ENCODE assay signal across 1 cellular context in the genomic region with DNA sequence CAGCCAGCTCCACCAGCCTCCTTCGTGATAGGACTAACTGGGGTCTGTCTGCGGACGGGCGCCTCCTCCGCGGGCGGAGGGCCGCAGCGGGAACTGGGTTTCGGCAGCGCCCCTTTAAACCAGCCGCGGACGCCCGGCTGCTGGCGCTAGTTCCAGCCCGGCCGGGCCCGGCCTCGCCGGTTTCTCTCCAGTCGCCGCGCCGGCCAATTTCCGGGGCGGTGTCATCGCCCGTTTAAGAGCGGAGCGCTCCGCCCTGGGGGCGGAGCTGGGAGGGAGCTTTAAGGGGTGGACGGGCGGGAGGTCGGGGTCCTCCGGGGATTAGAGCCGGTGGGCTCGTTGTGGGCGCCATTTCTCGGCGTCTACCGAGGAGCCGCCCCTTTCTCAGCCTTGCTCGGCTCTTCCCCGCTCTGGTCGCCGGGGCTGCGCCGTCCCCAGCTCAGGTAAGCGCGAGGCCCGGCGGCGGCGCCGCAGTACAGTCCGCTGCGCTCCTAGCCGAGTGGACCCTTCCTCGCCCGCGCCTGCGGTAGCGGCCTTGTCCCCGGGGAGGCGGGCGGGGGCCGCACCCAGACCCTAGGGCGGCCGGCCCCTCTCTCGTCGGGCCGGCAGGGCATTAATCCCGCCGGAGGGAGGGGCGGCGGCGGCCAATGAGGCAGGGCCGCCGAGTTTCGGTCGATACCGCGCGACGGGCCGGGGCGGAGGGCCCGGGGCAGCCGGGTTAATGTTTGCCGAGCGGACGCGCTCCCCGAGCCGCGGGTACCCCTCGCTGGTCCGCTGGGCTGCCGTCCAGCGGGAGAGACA.
TF ChIP-seq lines count a peak whose summit lies in the region.

A gene (plus strand): TSS at position 307 of the 798 bp plus-strand sequence. CDS start 6,008 bp downstream, outside the sequence.

TF ChIP-seq in K562, 482 proteins besides CTCF, POLR2A, EP300 and RAD21 (continued from another document):
- TF ChIP-seq, protein P1, sequence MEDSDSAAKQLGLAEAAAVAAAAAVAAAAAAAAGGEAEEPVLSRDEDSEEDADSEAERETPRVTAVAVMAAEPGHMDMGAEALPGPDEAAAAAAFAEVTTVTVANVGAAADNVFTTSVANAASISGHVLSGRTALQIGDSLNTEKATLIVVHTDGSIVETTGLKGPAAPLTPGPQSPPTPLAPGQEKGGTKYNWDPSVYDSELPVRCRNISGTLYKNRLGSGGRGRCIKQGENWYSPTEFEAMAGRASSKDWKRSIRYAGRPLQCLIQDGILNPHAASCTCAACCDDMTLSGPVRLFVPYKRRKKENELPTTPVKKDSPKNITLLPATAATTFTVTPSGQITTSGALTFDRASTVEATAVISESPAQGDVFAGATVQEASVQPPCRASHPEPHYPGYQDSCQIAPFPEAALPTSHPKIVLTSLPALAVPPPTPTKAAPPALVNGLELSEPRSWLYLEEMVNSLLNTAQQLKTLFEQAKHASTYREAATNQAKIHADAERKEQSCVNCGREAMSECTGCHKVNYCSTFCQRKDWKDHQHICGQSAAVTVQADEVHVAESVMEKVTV (CRISPR knock-in tag; IDR thresholded peaks at IDR 0.05) = no peak
- TF ChIP-seq, protein P2, sequence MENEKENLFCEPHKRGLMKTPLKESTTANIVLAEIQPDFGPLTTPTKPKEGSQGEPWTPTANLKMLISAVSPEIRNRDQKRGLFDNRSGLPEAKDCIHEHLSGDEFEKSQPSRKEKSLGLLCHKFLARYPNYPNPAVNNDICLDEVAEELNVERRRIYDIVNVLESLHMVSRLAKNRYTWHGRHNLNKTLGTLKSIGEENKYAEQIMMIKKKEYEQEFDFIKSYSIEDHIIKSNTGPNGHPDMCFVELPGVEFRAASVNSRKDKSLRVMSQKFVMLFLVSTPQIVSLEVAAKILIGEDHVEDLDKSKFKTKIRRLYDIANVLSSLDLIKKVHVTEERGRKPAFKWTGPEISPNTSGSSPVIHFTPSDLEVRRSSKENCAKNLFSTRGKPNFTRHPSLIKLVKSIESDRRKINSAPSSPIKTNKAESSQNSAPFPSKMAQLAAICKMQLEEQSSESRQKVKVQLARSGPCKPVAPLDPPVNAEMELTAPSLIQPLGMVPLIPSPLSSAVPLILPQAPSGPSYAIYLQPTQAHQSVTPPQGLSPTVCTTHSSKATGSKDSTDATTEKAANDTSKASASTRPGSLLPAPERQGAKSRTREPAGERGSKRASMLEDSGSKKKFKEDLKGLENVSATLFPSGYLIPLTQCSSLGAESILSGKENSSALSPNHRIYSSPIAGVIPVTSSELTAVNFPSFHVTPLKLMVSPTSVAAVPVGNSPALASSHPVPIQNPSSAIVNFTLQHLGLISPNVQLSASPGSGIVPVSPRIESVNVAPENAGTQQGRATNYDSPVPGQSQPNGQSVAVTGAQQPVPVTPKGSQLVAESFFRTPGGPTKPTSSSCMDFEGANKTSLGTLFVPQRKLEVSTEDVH (IDR thresholded peaks at IDR 0.05; ENCODE audit: low read depth, partially characterized antibody) = peak; percentile 30
- TF ChIP-seq MCM2 (IDR thresholded peaks at IDR 0.05; ENCODE audit: low read depth) = no peak
- TF ChIP-seq, protein P3, sequence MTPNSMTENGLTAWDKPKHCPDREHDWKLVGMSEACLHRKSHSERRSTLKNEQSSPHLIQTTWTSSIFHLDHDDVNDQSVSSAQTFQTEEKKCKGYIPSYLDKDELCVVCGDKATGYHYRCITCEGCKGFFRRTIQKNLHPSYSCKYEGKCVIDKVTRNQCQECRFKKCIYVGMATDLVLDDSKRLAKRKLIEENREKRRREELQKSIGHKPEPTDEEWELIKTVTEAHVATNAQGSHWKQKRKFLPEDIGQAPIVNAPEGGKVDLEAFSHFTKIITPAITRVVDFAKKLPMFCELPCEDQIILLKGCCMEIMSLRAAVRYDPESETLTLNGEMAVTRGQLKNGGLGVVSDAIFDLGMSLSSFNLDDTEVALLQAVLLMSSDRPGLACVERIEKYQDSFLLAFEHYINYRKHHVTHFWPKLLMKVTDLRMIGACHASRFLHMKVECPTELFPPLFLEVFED (CRISPR knock-in tag; conservative IDR thresholded peaks at IDR 0.05) = no peak
- peak; percentile 82 for TF ChIP-seq ELF1 (tag; IDR thresholded peaks at IDR 0.05)
- TF ChIP-seq PRPF4 (IDR thresholded peaks at IDR 0.05; ENCODE audit: insufficient read depth, low read depth, low read length, poor library complexity, severe bottlenecking) = peak; percentile 23
- no peak for TF ChIP-seq HNRNPH1 (optimal IDR thresholded peaks at IDR 0.05; ENCODE audit: low read depth, low read length)
- no peak for TF ChIP-seq ZNF124 (CRISPR knock-in tag; IDR thresholded peaks at IDR 0.05)
- TF ChIP-seq, protein P4, sequence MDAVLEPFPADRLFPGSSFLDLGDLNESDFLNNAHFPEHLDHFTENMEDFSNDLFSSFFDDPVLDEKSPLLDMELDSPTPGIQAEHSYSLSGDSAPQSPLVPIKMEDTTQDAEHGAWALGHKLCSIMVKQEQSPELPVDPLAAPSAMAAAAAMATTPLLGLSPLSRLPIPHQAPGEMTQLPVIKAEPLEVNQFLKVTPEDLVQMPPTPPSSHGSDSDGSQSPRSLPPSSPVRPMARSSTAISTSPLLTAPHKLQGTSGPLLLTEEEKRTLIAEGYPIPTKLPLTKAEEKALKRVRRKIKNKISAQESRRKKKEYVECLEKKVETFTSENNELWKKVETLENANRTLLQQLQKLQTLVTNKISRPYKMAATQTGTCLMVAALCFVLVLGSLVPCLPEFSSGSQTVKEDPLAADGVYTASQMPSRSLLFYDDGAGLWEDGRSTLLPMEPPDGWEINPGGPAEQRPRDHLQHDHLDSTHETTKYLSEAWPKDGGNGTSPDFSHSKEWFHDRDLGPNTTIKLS (IDR thresholded peaks at IDR 0.05; ENCODE audit: borderline replicate concordance, low read depth) = 0 out of 2 replicates have a peak, but pooled peaks have one; percentile 23
- TF ChIP-seq HDAC2 (IDR thresholded peaks at IDR 0.05) = peak; percentile 30; the same call in 1 of the 2 replicates
TF ChIP-seq in K562: peak in this region for 111.
